Comparison of ENCODE assay signal across 10 cellular contexts in genomic region chr17:49390548-49391324, GRCh38. TPM values are rescaled to one million over a fixed set of nuclear protein-coding genes. Genes with fewer than 3 reads are reported as not detected.
A peak's percentile ranks its signal among the peaks of the same experiment; 100 is the strongest.
DNase-seq lines count a peak whose midpoint lies in the region; ATAC-seq and TF ChIP-seq lines count a peak whose summit lies in the region.
"Had no signal": no experiment of that assay in that cellular context is flagged by ENCODE, and none has a peak within 500 bp of the region (broad histone marks: within the 10 kb centered on the region; RNA-seq: fewer than 3 reads in every experiment).

No MANE protein-coding gene starts in this region.

- no peaks in the 10 kb centered on the region for H3K36me3 Mint-ChIP-seq in dendritic cell treated with granulocyte-macrophage colony-stimulating factor and Interleukin-4, amounts not matched to agents 40 ng/mL and 50 ng/mL, for 4 days (ENCODE audit: low read depth)
- H3K36me3 Mint-ChIP-seq in natural killer cell: no peaks in the 10 kb centered on the region

- DNase-seq in GM12864 (ENCODE audit: low read depth): no peak
- DNase-seq in NOMO-1 (lab: John Stamatoyannopoulos, UW; ENCODE audit: unreplicated experiment in 2 of 2): peak; percentile 74 to 82
- DNase-seq in natural killer cell: no peak
- no peak for DNase-seq in iPS-NIHi11 (ENCODE audit: low spot score)
- DNase-seq in mucosa of gallbladder (ENCODE audit: low spot score): no peak
- no peak for DNase-seq in effector CD4-positive, alpha-beta T cell

- no peaks in the 10 kb centered on the region for H3K27me3 Mint-ChIP-seq in dendritic cell treated with granulocyte-macrophage colony-stimulating factor and Interleukin-4, amounts not matched to agents 40 ng/mL and 50 ng/mL, for 4 days
- H3K27me3 Mint-ChIP-seq in natural killer cell (ENCODE audit: low read depth in 2 of 2): no peaks in the 10 kb centered on the region

- TF ChIP-seq CTCF in GM12864 (IDR thresholded peaks at IDR 0.05; ENCODE audit: low read depth, low read length, missing control alignments) (no peak), natural killer cell (IDR thresholded peaks at IDR 0.05) (no peak)

- H3K9me3 Mint-ChIP-seq in dendritic cell treated with granulocyte-macrophage colony-stimulating factor and Interleukin-4, amounts not matched to agents 40 ng/mL and 50 ng/mL, for 4 days: no peaks in the 10 kb centered on the region
- H3K9me3 Mint-ChIP-seq in natural killer cell: no peaks in the 10 kb centered on the region
- H3K9me3 Mint-ChIP-seq: nephron had no signal

- peak in 2 of 3 donors; percentile 8 to 58 for ATAC-seq in natural killer cell
- no peak for ATAC-seq in GM18519 (IDR thresholded peaks at IDR 0.05; ENCODE audit: low FRiP score, unreplicated experiment)

- H3K4me3 ChIP-seq in GM12864 (ENCODE audit: low read depth, low read length): peak overlapping the region; percentile 5
- H3K4me3 ChIP-seq: SJSA1 had no signal

- peak overlapping the region; percentile 95 for H3K27ac Mint-ChIP-seq in dendritic cell treated with granulocyte-macrophage colony-stimulating factor and Interleukin-4, amounts not matched to agents 40 ng/mL and 50 ng/mL, for 4 days
- H3K27ac Mint-ChIP-seq in natural killer cell: peak overlapping the region; percentile 97 to 98

- intact Hi-C loops in dendritic cell treated with granulocyte-macrophage colony-stimulating factor and Interleukin-4, amounts not matched to agents 40 ng/mL and 50 ng/mL, for 4 days (cut with micrococcal nuclease): no loop called here
- intact Hi-C loops in natural killer cell (cut with micrococcal nuclease): loop anchor here (10.0 kb wide), 1 partner anchor 206 kb away; no protein-coding TSS in a partner anchor

- H3K4me3 Mint-ChIP-seq in dendritic cell treated with granulocyte-macrophage colony-stimulating factor and Interleukin-4, amounts not matched to agents 40 ng/mL and 50 ng/mL, for 4 days: peak overlapping the region; percentile 73
- H3K4me3 Mint-ChIP-seq in natural killer cell: peak overlapping the region; percentile 89
- H3K4me3 Mint-ChIP-seq: nephron had no signal

- H3K4me1 Mint-ChIP-seq in dendritic cell treated with granulocyte-macrophage colony-stimulating factor and Interleukin-4, amounts not matched to agents 40 ng/mL and 50 ng/mL, for 4 days (ENCODE audit: low read depth): peaks cover 68% of the 10 kb centered on the region
- H3K4me1 Mint-ChIP-seq in natural killer cell: peaks cover 52 to 56% of the 10 kb centered on the region in 2 donors

RNA-seq across cellular contexts. Expression of gene PHB1, which starts 23.9 kb away (rescaled TPM):
- total RNA-seq in natural killer cell: 10 to 100 TPM; 49.6 to 66.2 (median 60.3) TPM
- total RNA-seq in mucosa of gallbladder: 141 TPM

RNA-seq across cellular contexts. Expression of gene ZNF652, which starts 28.7 kb away (rescaled TPM):
- total RNA-seq in natural killer cell (10 to 100 TPM; 53.8 to 79.1 (median 73.3) TPM), mucosa of gallbladder (67.4 TPM)

Comparison
In these comparisons a context has a peak if more than half of its experiments do, and no peak if none do; other contexts are left out.
1. DNase-seq: peak in NOMO-1 (2 of 2); none in GM12864 (single experiment), natural killer cell (single experiment), iPS-NIHi11 (single experiment), mucosa of gallbladder (single experiment) and effector CD4-positive, alpha-beta T cell (single experiment).